ENCODE assay signal across 14 cellular contexts in the genomic region with DNA sequence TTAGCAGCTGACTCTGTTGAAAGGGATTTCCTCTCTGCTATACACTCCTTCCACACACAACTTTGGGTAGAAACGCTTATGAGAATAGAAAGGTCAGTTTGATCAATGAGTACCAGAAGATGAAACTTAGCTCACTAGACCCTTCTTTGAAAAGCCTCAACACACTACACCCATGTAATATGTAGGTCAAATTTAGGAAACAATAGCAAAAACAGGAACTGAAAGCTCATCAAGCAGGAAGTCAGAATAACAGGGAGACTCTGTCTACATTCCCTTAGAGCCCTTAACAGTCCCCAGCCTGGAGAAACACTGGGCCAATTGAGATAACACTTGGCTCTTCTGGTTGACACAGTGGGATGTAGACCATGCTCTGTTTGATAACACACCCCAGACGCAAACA. TPM values are rescaled to one million over a fixed set of nuclear protein-coding genes. Genes with fewer than 3 reads are reported as not detected.
A peak's percentile ranks its signal among the peaks of the same experiment; 100 is the strongest.
DNase-seq lines count a peak whose midpoint lies in the region; ATAC-seq and TF ChIP-seq lines count a peak whose summit lies in the region.
"Had no signal": no experiment of that assay in that cellular context is flagged by ENCODE, and none has a peak within 500 bp of the region (broad histone marks: within the 10 kb centered on the region; RNA-seq: fewer than 3 reads in every experiment).

No MANE protein-coding gene starts in this region.

- POLR2A ChIA-PET in OCI-LY7 (lab: Charles Lee), result interaction anchor here (0.6 kb wide), 1 partner anchor 235 kb away, joined by 4 read pairs; no protein-coding TSS in a partner anchor

- no peak for TF ChIP-seq POLR2A in heart left ventricle (IDR thresholded peaks at IDR 0.05)

- H3K27me3 ChIP-seq in right cardiac atrium (ENCODE audit: control insufficient read depth, insufficient read depth) (no peaks in the 10 kb centered on the region), heart left ventricle (peaks cover 0 to 43% (median 0%) of the 10 kb centered on the region in 9 donors)

- TF ChIP-seq CTCF in heart left ventricle (IDR thresholded peaks at IDR 0.05), result no peak
- no peak for TF ChIP-seq CTCF in OCI-LY7 (conservative IDR thresholded peaks at IDR 0.05; ENCODE audit: low read length)

- H3K9me3 ChIP-seq in right cardiac atrium (ENCODE audit: control insufficient read depth, low read length) (no peaks in the 10 kb centered on the region), heart left ventricle (no peaks in the 10 kb centered on the region), OCI-LY7 (ENCODE audit: low read length) (no peaks in the 10 kb centered on the region)
- H3K9me3 ChIP-seq: thoracic aorta had no signal

- no peak overlapping the region for H3K4me3 ChIP-seq in right cardiac atrium (ENCODE audit: low read length)
- no peak overlapping the region for H3K4me3 ChIP-seq in heart left ventricle
- H3K4me3 ChIP-seq in OCI-LY7 (ENCODE audit: low read depth, low read length, poor library complexity, severe bottlenecking), result no peak overlapping the region
- H3K4me3 ChIP-seq: thoracic aorta had no signal

- ATAC-seq in right cardiac atrium (peak; percentile 38 to 43), heart left ventricle (no peak), HG03175 (IDR thresholded peaks at IDR 0.05; ENCODE audit: unreplicated experiment) (peak; percentile 82), HG02588 (IDR thresholded peaks at IDR 0.05; ENCODE audit: unreplicated experiment) (no peak)
- ATAC-seq: Panc1 had no signal

- H3K9me2 ChIP-seq in OCI-LY7 (ENCODE audit: insufficient read depth, low read length), result no peaks in the 10 kb centered on the region

- no peaks in the 10 kb centered on the region for H4K20me1 ChIP-seq in OCI-LY7 (ENCODE audit: insufficient read depth, low read length)

- CTCF ChIA-PET in OCI-LY7 (lab: Charles Lee; ENCODE audit: unreplicated experiment), result interaction anchor here (1.2 kb wide), 1 partner anchor 94 kb away, joined by 4 read pairs; no protein-coding TSS in a partner anchor

- peak overlapping the region; percentile 48 for H3K4me2 ChIP-seq in OCI-LY7 (ENCODE audit: low read length)

- intact Hi-C loops in right cardiac atrium (cut with DNase I) (no loop called here), heart left ventricle (cut with DNase I) (loop anchor here in 2 of 10 donors (10.0 kb wide), 2 partner anchors 530 to 610 kb away; no protein-coding TSS in a partner anchor), OCI-LY7 (cut with micrococcal nuclease; ENCODE audit: unreplicated experiment) (no loop called here)

- BruUV-seq in OCI-LY7 (replicated peaks; lab: Mats Ljungman, UMichigan), result no TSS peak

- no peaks in the 10 kb centered on the region for H3K79me2 ChIP-seq in OCI-LY7 (ENCODE audit: insufficient read depth, low read depth, low read length)

- no peaks in the 10 kb centered on the region for H3K4me1 ChIP-seq in right cardiac atrium (ENCODE audit: control insufficient read depth, insufficient read depth, low read length)
- H3K4me1 ChIP-seq in heart left ventricle, result peaks cover 0 to 11% (median 0%) of the 10 kb centered on the region in 12 donors
- peaks cover 12% of the 10 kb centered on the region for H3K4me1 ChIP-seq in OCI-LY7 (ENCODE audit: insufficient read depth, low read length, poor library complexity, severe bottlenecking)

- H3K36me3 ChIP-seq in heart left ventricle (no peaks in the 10 kb centered on the region), OCI-LY7 (ENCODE audit: insufficient read depth, low read length) (no peaks in the 10 kb centered on the region)
- H3K36me3 ChIP-seq: thoracic aorta had no signal

- H3K27ac ChIP-seq in right cardiac atrium (ENCODE audit: low read length) (no peak overlapping the region), heart left ventricle (no peak overlapping the region), OCI-LY7 (ENCODE audit: low read depth, low read length, poor library complexity, severe bottlenecking) (no peak overlapping the region)
- H3K27ac ChIP-seq: thoracic aorta had no signal

- no peak for DNase-seq in right cardiac atrium
- DNase-seq in heart left ventricle, result no peak
- DNase-seq in OCI-LY7 (ENCODE audit: low spot score), result peak; percentile 22
- DNase-seq in activated CD8-positive, alpha-beta memory T cell treated with anti-CD3 and anti-CD28 coated beads, Interleukin-2, amount 50 U/mL, for 48 hours, result no peak
- DNase-seq in NK-92 (lab: John Stamatoyannopoulos, UW; ENCODE audit: unreplicated experiment), result no peak
- no peak for DNase-seq in cortex of kidney (lab: John Stamatoyannopoulos, UW)
- DNase-seq: activated CD4-positive, alpha-beta T cell treated with anti-CD3 and anti-CD28 coated beads, Interleukin-2, amount 50 U/mL, for 1 hour; mesenchymal stem cell; NCI-H2171 treated with DMSO at 0.1 percent for 48 hours; T-helper 2 cell had no signal

- H2AFZ ChIP-seq in OCI-LY7 (ENCODE audit: low read length), result no peak overlapping the region

- 18% methylated on average over 2 of the region's 2 CpGs for WGBS in right cardiac atrium
- 26 to 41% (median 32%) methylated on average over 2 of the region's 2 CpGs for WGBS in heart left ventricle, 4 donors

RNA-seq across cellular contexts. Expression of gene SRPX2, which starts 30.7 kb away (rescaled TPM):
- total RNA-seq in right cardiac atrium, result 10 to 100 TPM in 1 of 4 donors, 1 to 10 TPM in 3; 2.5 to 27.6 (median 4.8) TPM
- 4.1 TPM for polyA plus RNA-seq in right cardiac atrium
- 10 to 100 TPM in 5 of 9 donors, 1 to 10 TPM in 4; 5.9 to 39.1 (median 16.4) TPM for total RNA-seq in heart left ventricle
- 10 to 100 TPM in 1 of 2 donors, 1 to 10 TPM in 1; 3.4 to 10.5 TPM for polyA plus RNA-seq in heart left ventricle
- total RNA-seq in OCI-LY7 (2014; rRNA removed; shearing (Covaris generic)), result not detected in 2 replicates
- not detected in 2 replicates for total RNA-seq in OCI-LY7 (2022)

RNA-seq across cellular contexts. Expression of gene TSPAN6, which starts 38.1 kb away (rescaled TPM):
- total RNA-seq in right cardiac atrium, result 10 to 100 TPM in 1 of 4 donors, 1 to 10 TPM in 3; 6.2 to 10.2 (median 8.8) TPM
- 11.9 TPM for polyA plus RNA-seq in right cardiac atrium
- 1 to 10 TPM; 3.2 to 9.0 (median 6.0) TPM for total RNA-seq in heart left ventricle
- 1 to 10 TPM; 5.1 to 5.3 TPM for polyA plus RNA-seq in heart left ventricle
- total RNA-seq in OCI-LY7 (2014; rRNA removed; shearing (Covaris generic)), result not detected in 2 replicates
- not detected in 2 replicates for total RNA-seq in OCI-LY7 (2022)

RNA-seq across cellular contexts. Expression of gene SYTL4, which starts 57.2 kb away (rescaled TPM):
- total RNA-seq in right cardiac atrium, result 1 to 10 TPM; 3.2 to 6.7 (median 4.9) TPM
- 3.4 TPM for polyA plus RNA-seq in right cardiac atrium
- 1 to 10 TPM; 1.2 to 5.4 (median 2.0) TPM for total RNA-seq in heart left ventricle
- 1 to 10 TPM; 1.9 to 2.3 TPM for polyA plus RNA-seq in heart left ventricle
- total RNA-seq in OCI-LY7 (2014; rRNA removed; shearing (Covaris generic)), result not detected in 2 replicates
- total RNA-seq in OCI-LY7 (2022), result not detected in 2 replicates

Comparison
In these comparisons a context has a peak if more than half of its experiments do, and no peak if none do; other contexts are left out.
1. ATAC-seq: peak in right cardiac atrium (2 of 2) and HG03175 (single experiment); none in heart left ventricle (0 of 4) and HG02588 (single experiment).
2. RNA of gene TSPAN6, which starts 38.1 kb away (total RNA-seq): 6.2 to 10.2 TPM in right cardiac atrium and 3.2 to 9.0 TPM in heart left ventricle; not detected in OCI-LY7; every median in the first group is over 4 times any median in the second.